8 cellular contexts compared by ENCODE assay signal in the genomic region with DNA sequence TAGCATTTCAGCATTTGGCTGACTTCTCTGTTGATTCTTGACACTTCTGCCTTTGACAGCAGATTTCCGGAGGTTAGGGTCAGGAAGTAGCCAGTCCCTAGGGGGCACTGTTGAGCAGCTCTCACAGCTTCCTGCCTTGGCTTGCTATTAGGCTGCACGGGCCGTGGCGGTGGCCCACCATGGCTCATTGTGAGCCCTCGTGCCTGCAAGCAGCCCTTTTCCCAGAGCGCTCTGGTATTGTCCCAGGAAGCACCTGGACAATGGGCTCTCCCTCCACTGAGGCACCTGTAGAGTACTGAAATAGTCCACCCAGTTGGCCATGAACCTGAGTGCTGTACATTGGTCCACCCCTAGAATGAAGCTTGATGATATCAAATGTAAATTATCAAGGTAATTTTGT.
DNase-seq lines count a peak whose midpoint lies in the region; ATAC-seq and TF ChIP-seq lines count a peak whose summit lies in the region.

No MANE protein-coding gene starts in this region.

- in situ Hi-C loops in SK-MEL-5 (cut with HindIII; ENCODE audit: low pct_unique_long_range_greater_than_20kb, low sequenced_read_pairs) = no loop called here

- WGBS in iPS DF 6.9 (ENCODE audit: insufficient coverage, insufficient read length) = no CpG with 5 or more reads among the region's 6 CpGs

- H3K9me3 Mint-ChIP-seq in activated naive CD4-positive, alpha-beta T cell treated with anti-CD3 and anti-CD28 coated beads, Interleukin-2, amount 50 U/mL, for 72 hours = no peaks in the 10 kb centered on the region

- no peaks in the 10 kb centered on the region for H3K4me1 ChIP-seq in iPS DF 6.9 (ENCODE audit: control insufficient read depth, insufficient read depth, low read length)

- H3K27ac ChIP-seq in AG04450 (ENCODE audit: low read depth, low read length) = no peak overlapping the region
- no peak overlapping the region for H3K27ac ChIP-seq in iPS DF 6.9 (ENCODE audit: low read length)

- no peak overlapping the region for H3K27ac Mint-ChIP-seq in activated naive CD4-positive, alpha-beta T cell treated with anti-CD3 and anti-CD28 coated beads, Interleukin-2, amount 50 U/mL, for 72 hours

- H3K4me3 ChIP-seq in AG04450 (ENCODE audit: low read depth, low read length) = no peak overlapping the region
- no peak overlapping the region for H3K4me3 ChIP-seq in iPS DF 6.9 (ENCODE audit: low read length)

- DNase-seq in AG04450 (ENCODE audit: low read depth, low spot score) = no peak
- peak; percentile 13 for DNase-seq in GM19238 (ENCODE audit: insufficient read length, low spot score)
- peak; percentile 69 for DNase-seq in SK-MEL-5 (ENCODE audit: low read depth, low spot score)
- peak in 1 of 2 donors; percentile 64 for DNase-seq in activated naive CD4-positive, alpha-beta T cell treated with anti-CD3 and anti-CD28 coated beads, Interleukin-2, amount 50 U/mL, for 72 hours (ENCODE audit: low spot score in 2 of 2)
- peak; percentile 74 for DNase-seq in iPS DF 6.9 (ENCODE audit: low read depth, low spot score)
- peak; percentile 55 to 65 for DNase-seq in stimulated activated CD4-positive, alpha-beta T cell treated with anti-CD3 and anti-CD28 coated beads, Interleukin-2, amount 100 ng/mL, for 48 hours
- no peak for DNase-seq in NCI-H1417 treated with DMSO at 0.1 percent for 48 hours (lab: John Stamatoyannopoulos, UW)

- no peaks in the 10 kb centered on the region for H3K9me3 ChIP-seq in AG04450 (ENCODE audit: control insufficient read depth, insufficient read depth, low read length)
- H3K9me3 ChIP-seq in iPS DF 6.9 (ENCODE audit: control insufficient read depth, insufficient read depth, low read length) = no peaks in the 10 kb centered on the region

- peaks cover 3% of the 10 kb centered on the region; the same call in 1 of the 2 replicates for H3K36me3 ChIP-seq in iPS DF 6.9 (ENCODE audit: control insufficient read depth, insufficient read depth, low read length)

- POLR2A ChIA-PET in AG04450 (lab: Yijun Ruan, JAX) = no interaction called here

- CTCF ChIA-PET in AG04450 (lab: Charles Lee) = interaction anchor here (0.5 to 1.7 kb wide), 9 partner anchors 9 to 1327 kb away, joined by 3 to 6 read pairs (median 4); no protein-coding TSS in a partner anchor

- peak; percentile 50 for TF ChIP-seq CTCF in AG04450 (IDR thresholded peaks at IDR 0.05; ENCODE audit: low read depth, low read length)

- H3K27me3 ChIP-seq in AG04450 (ENCODE audit: control insufficient read depth, insufficient read depth, low read length) = no peaks in the 10 kb centered on the region
- H3K27me3 ChIP-seq in iPS DF 6.9 (ENCODE audit: control insufficient read depth, insufficient read depth, low read length) = no peaks in the 10 kb centered on the region

- peak; percentile 45 to 58 for ATAC-seq in activated naive CD4-positive, alpha-beta T cell treated with anti-CD3 and anti-CD28 coated beads, Interleukin-2, amount 50 U/mL, for 72 hours
- no peak for ATAC-seq in HG02938 (IDR thresholded peaks at IDR 0.05; ENCODE audit: unreplicated experiment)

- peaks cover 1 to 17% of the 10 kb centered on the region in 2 donors for H3K36me3 Mint-ChIP-seq in activated naive CD4-positive, alpha-beta T cell treated with anti-CD3 and anti-CD28 coated beads, Interleukin-2, amount 50 U/mL, for 72 hours

Comparison
In these comparisons a context has a peak if more than half of its experiments do, and no peak if none do; other contexts are left out.
1. DNase-seq: peak in GM19238 (single experiment), SK-MEL-5 (single experiment), iPS DF 6.9 (single experiment) and stimulated activated CD4-positive, alpha-beta T cell treated with anti-CD3 and anti-CD28 coated beads, Interleukin-2, amount 100 ng/mL, for 48 hours (2 of 2); none in AG04450 (single experiment) and NCI-H1417 treated with DMSO at 0.1 percent for 48 hours (single experiment).